ENCODE assay signal across 30 cellular contexts in genomic region chr13:84088996-84089395, GRCh38.
"Had no signal": no experiment of that assay in that cellular context is flagged by ENCODE, and none has a peak within 500 bp of the region (broad histone marks: within the 10 kb centered on the region; RNA-seq: fewer than 3 reads in every experiment).

No MANE protein-coding gene starts in this region.

- H3K9me3 ChIP-seq: ovary, psoas muscle, suprapubic skin, testis, vagina had no signal

- H2AFZ ChIP-seq: neural progenitor cell, parathyroid adenoma had no signal

- H3K4me2 ChIP-seq: neural progenitor cell, smooth muscle cell had no signal

- FAIRE-seq: urothelium cell line had no signal

- ATAC-seq: psoas muscle; right cardiac atrium; sciatic nerve; stimulated activated memory B cell treated with anti-CD40 and anti-IgM and Interleukin-4, amounts not matched to agents 10 μg/mL and 1 μg/mL and 100 μg/mL, for 72 hours; stimulated activated naive CD8-positive, alpha-beta T cell treated with anti-CD3 and anti-CD28 coated beads, Interleukin-15, amount 100 ng/mL, for 72 hours; stimulated activated naive CD8-positive, alpha-beta T cell treated with anti-CD3 and anti-CD28 coated beads, Interleukin-15, Interleukin-2, amounts not matched to agents 100 U/mL and 50 U/mL, for 24 hours had no signal

- H3K36me3 ChIP-seq: neural progenitor cell, ovary, spleen, suprapubic skin, tibial nerve, upper lobe of left lung, vagina had no signal

- H3K27me3 ChIP-seq: neural progenitor cell, ovary, spleen, suprapubic skin, testis, tibial nerve, upper lobe of left lung, vagina had no signal

- H3K9ac ChIP-seq: neural progenitor cell, parathyroid adenoma had no signal

- H3K4me3 ChIP-seq: neural progenitor cell, ovary, psoas muscle, skin epidermis, smooth muscle cell, spleen, suprapubic skin, testis, tibial nerve, upper lobe of left lung, vagina had no signal

- H3K4me1 ChIP-seq: neural progenitor cell, parathyroid adenoma, psoas muscle, spleen, suprapubic skin, testis, tibial nerve, upper lobe of left lung, vagina had no signal

- H3K27ac ChIP-seq: neural progenitor cell, ovary, parathyroid adenoma, psoas muscle, skin epidermis, spleen, suprapubic skin, testis, tibial nerve, upper lobe of left lung, vagina had no signal

- DNase-seq: naive thymus-derived CD4-positive, alpha-beta T cell; natural killer cell; occipital lobe; ovary; posterior cingulate gyrus; psoas muscle; right cardiac atrium; spleen; stimulated activated CD4-positive, alpha-beta T cell treated with anti-CD3 and anti-CD28 coated beads, Interleukin-12 subunit alpha, Interleukin-12 subunit beta, amount 100 ng/mL, for 4 hours; stimulated activated CD4-positive, alpha-beta T cell treated with anti-CD3 and anti-CD28 coated beads, Interleukin-1b, Interleukin-23, amount 100 ng/mL, for 48 hours; stimulated activated CD4-positive, alpha-beta T cell treated with anti-CD3 and anti-CD28 coated beads, Interleukin-4, amount 100 ng/mL, for 1 hour; stimulated activated CD4-positive, alpha-beta T cell treated with anti-CD3 and anti-CD28 coated beads, Interleukin-4, amount 100 ng/mL, for 4 hours; stimulated activated CD8-positive, alpha-beta memory T cell treated with anti-CD3 and anti-CD28 coated beads, Interleukin-4, amount 100 ng/mL, for 48 hours; stimulated activated naive CD4-positive, alpha-beta T cell; stimulated activated naive CD8-positive, alpha-beta T cell treated with anti-CD3 and anti-CD28 coated beads, Interleukin-15, amount 100 ng/mL, for 72 hours; stimulated activated naive CD8-positive, alpha-beta T cell treated with anti-CD3 and anti-CD28 coated beads, Interleukin-15, Interleukin-2, amounts not matched to agents 100 U/mL and 50 U/mL, for 24 hours; substantia nigra; testis; trophoblast cell; upper lobe of left lung had no signal

- H3K79me2 ChIP-seq: parathyroid adenoma had no signal
